Comparison of ENCODE assay signal across 10 cellular contexts in genomic region chr7:86978804-86979506, GRCh38.
DNase-seq lines count a peak whose midpoint lies in the region; ATAC-seq and TF ChIP-seq lines count a peak whose summit lies in the region.
"Had no signal": no experiment of that assay in that cellular context is flagged by ENCODE, and none has a peak within 500 bp of the region (broad histone marks: within the 10 kb centered on the region; RNA-seq: fewer than 3 reads in every experiment).

No MANE protein-coding gene starts in this region.

- H4K91ac ChIP-seq in IMR-90 (ENCODE audit: insufficient read depth, low read depth, low read length), result no peak overlapping the region

- H2BK120ac ChIP-seq in IMR-90 (ENCODE audit: low read depth, low read length), result no peak overlapping the region

- H3K36me3 Mint-ChIP-seq in naive thymus-derived CD8-positive, alpha-beta T cell, result peaks cover 0 to 6% (median 0%) of the 10 kb centered on the region in 3 donors

- no peak overlapping the region for H3K4me3 ChIP-seq in IMR-90 (ENCODE audit: insufficient read depth, low read depth, low read length)
- H3K4me3 ChIP-seq in breast epithelium, result no peak overlapping the region
- no peak overlapping the region for H3K4me3 ChIP-seq in H7 (ENCODE audit: insufficient read depth, low read depth, low read length)

- H2BK15ac ChIP-seq in IMR-90 (ENCODE audit: low read depth, low read length), result no peak overlapping the region

- peak; percentile 3 for DNase-seq in activated T-cell treated with anti-CD3 and anti-CD28 coated beads for 4 hours
- no peak for DNase-seq in activated T-cell treated with anti-CD3 and anti-CD28 coated beads, Interleukin-2, amount 50 U/mL, for 1 hour
- no peak for DNase-seq in IMR-90
- peak in 6 of 10 donors; percentile 11 to 90 (median 68) for DNase-seq in naive thymus-derived CD8-positive, alpha-beta T cell
- DNase-seq in NCI-H2196 (lab: John Stamatoyannopoulos, UW; ENCODE audit: unreplicated experiment), result no peak
- no peak for DNase-seq in breast epithelium (ENCODE audit: low spot score in 2 of 2)
- no peak for DNase-seq in H7

- H4K5ac ChIP-seq in IMR-90 (ENCODE audit: low read depth, low read length), result no peak overlapping the region

- H3K27ac ChIP-seq in IMR-90 (ENCODE audit: insufficient read depth, low read length), result no peak overlapping the region
- no peak overlapping the region for H3K27ac ChIP-seq in breast epithelium
- H3K27ac ChIP-seq: HL-60 had no signal

- H3K4me3 Mint-ChIP-seq in naive thymus-derived CD8-positive, alpha-beta T cell, result peak overlapping the region in 9 of 10 donors; percentile 3 to 68 (median 45)
- H3K4me3 Mint-ChIP-seq: neural crest cell had no signal

- peaks cover 0 to 12% (median 3%) of the 10 kb centered on the region in 9 donors for H3K9me3 Mint-ChIP-seq in naive thymus-derived CD8-positive, alpha-beta T cell

- H3K36me3 ChIP-seq in IMR-90 (ENCODE audit: control insufficient read depth, insufficient read depth, low read length) (no peaks in the 10 kb centered on the region), breast epithelium (no peaks in the 10 kb centered on the region), H7 (replicated peaks; ENCODE audit: control insufficient read depth, insufficient read depth, low read length) (no peaks in the 10 kb centered on the region)

- peaks cover 0 to 4% (median 0%) of the 10 kb centered on the region in 5 donors for H3K27me3 Mint-ChIP-seq in naive thymus-derived CD8-positive, alpha-beta T cell

- H3K56ac ChIP-seq in IMR-90 (ENCODE audit: extremely low read depth, insufficient read depth, low read length), result no peak overlapping the region

- no peak overlapping the region for H3K18ac ChIP-seq in IMR-90 (ENCODE audit: low read depth, low read length)

- dilution Hi-C loops in IMR-90 (cut with HindIII; ENCODE audit: low sequenced_read_pairs, unreplicated experiment), result no loop called here

- no peak overlapping the region for H2AK9ac ChIP-seq in IMR-90 (replicated peaks; ENCODE audit: low read depth, low read length, poor library complexity)

- H3K27me3 ChIP-seq in IMR-90 (ENCODE audit: control insufficient read depth, insufficient read depth, low read length), result no peaks in the 10 kb centered on the region
- no peaks in the 10 kb centered on the region for H3K27me3 ChIP-seq in breast epithelium
- no peaks in the 10 kb centered on the region for H3K27me3 ChIP-seq in H7 (ENCODE audit: control insufficient read depth, insufficient read depth, low read length)

- in situ Hi-C loops in IMR-90 (cut with MboI; ENCODE audit: low sequenced_read_pairs), result no loop called here

- POLR2A ChIA-PET in IMR-90 (lab: Charles Lee; ENCODE audit: unreplicated experiment), result no interaction called here
- POLR2A ChIA-PET in naive thymus-derived CD8-positive, alpha-beta T cell (lab: Charles Lee), result no interaction called here

- CTCF ChIA-PET in IMR-90 (lab: Yijun Ruan, JAX), result no interaction called here

- H3K27ac Mint-ChIP-seq in naive thymus-derived CD8-positive, alpha-beta T cell, result peak overlapping the region; percentile 79 to 98 (median 93)

- intact Hi-C loops in IMR-90 (cut with micrococcal nuclease), result no loop called here
- intact Hi-C loops in breast epithelium (cut with DNase I; ENCODE audit: low total_unique reads), result no loop called here

- WGBS in IMR-90 (ENCODE audit: extremely low coverage in 2 of 2, insufficient read length in 1 of 2), 2 experiments, result no CpG with 5 or more reads among the region's 3 CpGs

- no peak overlapping the region for H3K9ac ChIP-seq in IMR-90 (ENCODE audit: low read depth, low read length)

- no peak overlapping the region for H2BK5ac ChIP-seq in IMR-90 (ENCODE audit: low read depth, low read length, poor library complexity, severe bottlenecking)

- H4K8ac ChIP-seq in IMR-90 (ENCODE audit: low read depth in 2 of 2, low read length in 2 of 2), result no peak overlapping the region

- TF ChIP-seq CTCF in IMR-90 (conservative IDR thresholded peaks at IDR 0.05; ENCODE audit: low read depth, low read length) (no peak), breast epithelium (IDR thresholded peaks at IDR 0.05) (no peak)

- H3K4ac ChIP-seq in IMR-90 (ENCODE audit: low read depth, low read length), result no peak overlapping the region

- no peak overlapping the region for H3K14ac ChIP-seq in IMR-90 (replicated peaks; ENCODE audit: low read depth, low read length)

- H2AK5ac ChIP-seq in IMR-90 (ENCODE audit: low read depth, low read length), result no peak overlapping the region

- TF ChIP-seq RAD21 in IMR-90 (IDR thresholded peaks at IDR 0.05; ENCODE audit: low read length), result no peak

- no peak overlapping the region for H2BK20ac ChIP-seq in IMR-90 (ENCODE audit: low read depth, low read length)

- BruUV-seq in IMR-90 (replicated peaks; lab: Mats Ljungman, UMichigan), result no TSS peak

- H3K9me1 ChIP-seq in IMR-90 (ENCODE audit: insufficient read depth, low read length), result no peaks in the 10 kb centered on the region

- peaks cover 22 to 55% (median 38%) of the 10 kb centered on the region in 4 donors for H3K4me1 Mint-ChIP-seq in naive thymus-derived CD8-positive, alpha-beta T cell

- H4K20me1 ChIP-seq in IMR-90 (ENCODE audit: insufficient read depth, low read length), result no peaks in the 10 kb centered on the region

- H3K9me3 ChIP-seq in IMR-90 (ENCODE audit: control insufficient read depth, insufficient read depth, low read length), result no peaks in the 10 kb centered on the region
- no peaks in the 10 kb centered on the region for H3K9me3 ChIP-seq in breast epithelium

- H3K4me1 ChIP-seq in IMR-90 (ENCODE audit: control insufficient read depth, insufficient read depth, low read length), result no peaks in the 10 kb centered on the region
- no peaks in the 10 kb centered on the region for H3K4me1 ChIP-seq in breast epithelium

- H3K23ac ChIP-seq in IMR-90 (ENCODE audit: low read depth, low read length), result no peak overlapping the region

- no peaks in the 10 kb centered on the region for H3K79me1 ChIP-seq in IMR-90 (ENCODE audit: low read depth in 1 of 2, low read length in 2 of 2)

- ATAC-seq in HG02571 (IDR thresholded peaks at IDR 0.05; ENCODE audit: unreplicated experiment), result peak; percentile 71
- ATAC-seq in IMR-90 (ENCODE audit: low read depth), result no peak
- ATAC-seq in naive thymus-derived CD8-positive, alpha-beta T cell, result peak; percentile 90 to 98

- no peak overlapping the region for H2AFZ ChIP-seq in IMR-90 (replicated peaks; ENCODE audit: low read length, poor library complexity)

- no peak overlapping the region for H3K4me2 ChIP-seq in IMR-90 (ENCODE audit: low read depth, low read length)

- TF ChIP-seq POLR2A in IMR-90 (IDR thresholded peaks at IDR 0.05; ENCODE audit: low read depth, low read length) (no peak), breast epithelium (IDR thresholded peaks at IDR 0.05) (no peak)

TF ChIP-seq in IMR-90, 13 proteins besides CTCF, POLR2A, EP300 and RAD21:
- TF ChIP-seq MAZ (IDR thresholded peaks at IDR 0.05; ENCODE audit: borderline replicate concordance, low read depth, low read length) (no peak), CEBPB (IDR thresholded peaks at IDR 0.05; ENCODE audit: low read depth, low read length) (peak; percentile 24; the same call in 1 of the 2 replicates)

Comparison
In these comparisons a context has a peak if more than half of its experiments do, and no peak if none do; other contexts are left out.
1. DNase-seq: peak in activated T-cell treated with anti-CD3 and anti-CD28 coated beads for 4 hours (single experiment) and naive thymus-derived CD8-positive, alpha-beta T cell (6 of 10); none in activated T-cell treated with anti-CD3 and anti-CD28 coated beads, Interleukin-2, amount 50 U/mL, for 1 hour (single experiment), IMR-90 (single experiment), NCI-H2196 (single experiment), breast epithelium (0 of 2) and H7 (single experiment).